In genomic region chr6:38639498-38640215, GRCh38 we compare ENCODE assay signal across 8 cellular contexts. TPM values are rescaled to one million over a fixed set of nuclear protein-coding genes. Genes with fewer than 3 reads are reported as not detected.
DNase-seq lines count a peak whose midpoint lies in the region; ATAC-seq, FAIRE-seq and TF ChIP-seq lines count a peak whose summit lies in the region.

TSS of gene BTBD9 (minus strand) at chr6:38639929.

- no peak for FAIRE-seq in D721Med (lab: Jason Lieb, UNC)
- peak; percentile 89 for FAIRE-seq in HTR-8/SVneo (lab: Jason Lieb, UNC)

- peaks cover 60% of the 10 kb centered on the region for H3K4me1 Mint-ChIP-seq in activated T-cell treated with anti-CD3 and anti-CD28 coated beads, Interleukin-2, amount 50 U/mL, for 72 hours (ENCODE audit: low read depth)
- peaks cover 31 to 58% (median 54%) of the 10 kb centered on the region in 3 donors for H3K4me1 Mint-ChIP-seq in naive B cell
- H3K4me1 Mint-ChIP-seq in stimulated activated memory B cell treated with anti-CD40 and anti-IgM and Interleukin-4, amounts not matched to agents 10 μg/mL and 1 μg/mL and 100 μg/mL, for 72 hours: peaks cover 59% of the 10 kb centered on the region

- no peaks in the 10 kb centered on the region for H3K36me3 Mint-ChIP-seq in activated T-cell treated with anti-CD3 and anti-CD28 coated beads, Interleukin-2, amount 50 U/mL, for 72 hours (ENCODE audit: insufficient read depth in 2 of 2)
- H3K36me3 Mint-ChIP-seq in naive B cell: peaks cover 0 to 5% of the 10 kb centered on the region in 2 donors
- H3K36me3 Mint-ChIP-seq in stimulated activated memory B cell treated with anti-CD40 and anti-IgM and Interleukin-4, amounts not matched to agents 10 μg/mL and 1 μg/mL and 100 μg/mL, for 72 hours: peaks cover 4% of the 10 kb centered on the region

- no peaks in the 10 kb centered on the region for H3K27me3 Mint-ChIP-seq in activated T-cell treated with anti-CD3 and anti-CD28 coated beads, Interleukin-2, amount 50 U/mL, for 72 hours (ENCODE audit: low read depth)
- H3K27me3 Mint-ChIP-seq in naive B cell: no peaks in the 10 kb centered on the region
- no peaks in the 10 kb centered on the region for H3K27me3 Mint-ChIP-seq in stimulated activated memory B cell treated with anti-CD40 and anti-IgM and Interleukin-4, amounts not matched to agents 10 μg/mL and 1 μg/mL and 100 μg/mL, for 72 hours

- H3K4me3 Mint-ChIP-seq in activated T-cell treated with anti-CD3 and anti-CD28 coated beads, Interleukin-2, amount 50 U/mL, for 72 hours: peak within 1 kb of the TSS; percentile 87 to 94
- H3K4me3 Mint-ChIP-seq in naive B cell: peak within 1 kb of the TSS; percentile 88 to 97 (median 93)
- H3K4me3 Mint-ChIP-seq in stimulated activated memory B cell treated with anti-CD40 and anti-IgM and Interleukin-4, amounts not matched to agents 10 μg/mL and 1 μg/mL and 100 μg/mL, for 72 hours: peak within 1 kb of the TSS; percentile 81

- no peak for TF ChIP-seq CTCF in D721Med (IDR thresholded peaks at IDR 0.05; ENCODE audit: insufficient read depth, missing control alignments)

- DNase-seq in D721Med (ENCODE audit: insufficient read length, low spot score) (peak; percentile 51), HTR-8/SVneo (ENCODE audit: insufficient read length, low spot score) (peak; percentile 78), fibroblast of gingiva (ENCODE audit: low read depth) (peak; percentile 79), naive B cell (peak; percentile 92)
- DNase-seq in activated T-cell treated with anti-CD3 and anti-CD28 coated beads, Interleukin-2, amount 50 U/mL, for 72 hours: peak; percentile 85 to 87

- no peaks in the 10 kb centered on the region for H3K9me3 Mint-ChIP-seq in activated T-cell treated with anti-CD3 and anti-CD28 coated beads, Interleukin-2, amount 50 U/mL, for 72 hours
- H3K9me3 Mint-ChIP-seq in naive B cell: no peaks in the 10 kb centered on the region
- no peaks in the 10 kb centered on the region for H3K9me3 Mint-ChIP-seq in stimulated activated memory B cell treated with anti-CD40 and anti-IgM and Interleukin-4, amounts not matched to agents 10 μg/mL and 1 μg/mL and 100 μg/mL, for 72 hours

- peak within 1 kb of the TSS; percentile 90 for H3K27ac Mint-ChIP-seq in activated T-cell treated with anti-CD3 and anti-CD28 coated beads, Interleukin-2, amount 50 U/mL, for 72 hours
- peak within 1 kb of the TSS; percentile 95 to 99 (median 98) for H3K27ac Mint-ChIP-seq in naive B cell
- H3K27ac Mint-ChIP-seq in stimulated activated memory B cell treated with anti-CD40 and anti-IgM and Interleukin-4, amounts not matched to agents 10 μg/mL and 1 μg/mL and 100 μg/mL, for 72 hours: peak within 1 kb of the TSS; percentile 91

- peak; percentile 58 for ATAC-seq in GM21367 (IDR thresholded peaks at IDR 0.05; ENCODE audit: unreplicated experiment)
- peak; percentile 81 to 86 for ATAC-seq in activated T-cell treated with anti-CD3 and anti-CD28 coated beads, Interleukin-2, amount 50 U/mL, for 72 hours (replicated peaks in 1 of 2)
- ATAC-seq in naive B cell (ENCODE audit: low read depth in 2 of 2): peak; percentile 86 to 89
- ATAC-seq in stimulated activated memory B cell treated with anti-CD40 and anti-IgM and Interleukin-4, amounts not matched to agents 10 μg/mL and 1 μg/mL and 100 μg/mL, for 72 hours: peak; percentile 93

TF ChIP-seq in PFSK-1, 5 proteins besides CTCF, POLR2A, EP300 and RAD21:
- TF ChIP-seq SIN3A (IDR thresholded peaks at IDR 0.05; ENCODE audit: borderline replicate concordance, insufficient read depth, low read length) (no peak), POLR2AphosphoS5 (IDR thresholded peaks at IDR 0.05; ENCODE audit: low read depth, low read length) (no peak; the same call in 1 of the 2 replicates), TAF1 (IDR thresholded peaks at IDR 0.05; ENCODE audit: borderline replicate concordance, insufficient read depth, low read length) (no peak), FOXP2 (optimal IDR thresholded peaks at IDR 0.05; ENCODE audit: borderline replicate concordance, extremely low read depth, extremely low read length, insufficient read depth) (peak; percentile 23)

RNA-seq across cellular contexts. Expression of gene BTBD9, which starts in this region (rescaled TPM):
- 5.4 TPM for polyA plus RNA-seq in PFSK-1 (2012; ENCODE audit: insufficient read length, low read depth)
- 10 to 100 TPM; 19.8 to 24.9 TPM for total RNA-seq in activated T-cell treated with anti-CD3 and anti-CD28 coated beads, Interleukin-2, amount 50 U/mL, for 72 hours
- polyA plus RNA-seq in naive B cell (ENCODE audit: low read depth in 6 of 6): 10 to 100 TPM in 5 of 6 donors, 1 to 10 TPM in 1; 3.5 to 29.1 (median 20.2) TPM

Comparison
In these comparisons a context has a peak if more than half of its experiments do, and no peak if none do; other contexts are left out.
1. Peak in every context shown above with its lines: DNase-seq and ATAC-seq.